ENCODE assay signal across 19 cellular contexts in the genomic region with DNA sequence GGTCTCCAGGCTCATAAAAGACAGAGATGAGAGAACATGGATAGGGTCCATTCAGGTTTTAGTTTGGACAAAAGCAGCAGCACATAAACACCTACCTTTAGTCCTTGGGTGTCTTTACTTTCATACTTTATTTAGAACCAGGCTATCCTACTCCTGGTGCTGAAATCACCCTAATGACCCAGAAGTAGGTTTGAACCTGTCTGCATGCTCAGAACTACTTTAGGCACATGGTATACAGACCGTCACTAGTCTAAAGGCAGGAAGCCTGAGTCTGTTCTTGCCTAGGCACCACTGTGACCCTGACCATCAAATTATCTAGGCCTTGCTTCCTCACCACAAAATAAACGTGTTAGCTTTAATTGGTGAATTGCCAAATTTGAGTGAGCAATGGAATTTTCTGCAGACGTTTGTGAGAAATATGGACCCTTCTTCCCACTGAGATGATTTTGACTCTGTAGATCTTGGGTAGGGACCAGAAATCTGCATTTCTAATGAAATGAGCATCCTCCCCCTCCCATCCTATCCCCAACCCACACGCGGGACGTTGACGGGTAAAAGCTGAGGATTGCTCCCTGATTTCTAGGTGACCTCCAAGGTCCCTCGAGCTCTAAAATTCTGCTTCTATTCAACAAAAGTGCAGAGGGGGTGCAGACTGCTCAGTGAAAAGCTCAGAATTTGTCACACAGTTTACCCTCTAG.
DNase-seq lines count a peak whose midpoint lies in the region; ATAC-seq, FAIRE-seq and TF ChIP-seq lines count a peak whose summit lies in the region.
"Had no signal": no experiment of that assay in that cellular context is flagged by ENCODE, and none has a peak within 500 bp of the region (broad histone marks: within the 10 kb centered on the region; RNA-seq: fewer than 3 reads in every experiment).

No MANE protein-coding gene starts in this region.

- no peak for TF ChIP-seq POLR2A in GM12891 (IDR thresholded peaks at IDR 0.05; ENCODE audit: low read depth, low read length)

- DNase-seq in GM12891 (ENCODE audit: insufficient read length, low spot score), result no peak
- peak; percentile 11 for DNase-seq in astrocyte of the spinal cord (ENCODE audit: low read depth, low spot score)
- DNase-seq in iris pigment epithelial cell (ENCODE audit: low read depth), result peak; percentile 22
- no peak for DNase-seq in COR-L47 (lab: John Stamatoyannopoulos, UW)
- DNase-seq in pancreas, result no peak
- no peak for DNase-seq in HUDEP-2 (lab: John Stamatoyannopoulos, UW; ENCODE audit: unreplicated experiment in 76 of 76)
- no peak for DNase-seq in G401 (ENCODE audit: low spot score)
- DNase-seq: CD8-positive, alpha-beta memory T cell; DND-41; GF-D8; IMR-90; NCI-H1105 treated with DMSO at 0.1 percent for 48 hours; NCI-H187; NK-92 treated with Interleukin-12 subunit alpha and Interleukin-12 subunit beta, amount 100 ng/mL, for 24 hours; PC-3 had no signal

- 64 to 66% methylated on average over 8 of the region's 8 CpGs for WGBS in pancreas, 2 donors

- FAIRE-seq in GM12891 (lab: Jason Lieb, UNC) (peak; percentile 70), pancreas (lab: Jason Lieb, UNC) (no peak)
- FAIRE-seq: A204.1, GM12892 had no signal

- no peaks in the 10 kb centered on the region for H3K9me3 ChIP-seq in pancreas
- H3K9me3 ChIP-seq: BLaER1 had no signal

- H3K27me3 ChIP-seq in pancreas, result no peaks in the 10 kb centered on the region
- H3K27me3 ChIP-seq: BLaER1 had no signal

- TF ChIP-seq RAD21 in Ishikawa (IDR thresholded peaks at IDR 0.05; ENCODE audit: low read depth), result no peak

- ATAC-seq in pancreas, result no peak
- ATAC-seq: PC-3 had no signal

- in situ Hi-C loops in astrocyte of the spinal cord (cut with HindIII; ENCODE audit: low sequenced_read_pairs) (no loop called here), G401 (cut with HindIII; ENCODE audit: low sequenced_read_pairs) (no loop called here)

- no peak for TF ChIP-seq CTCF in astrocyte of the spinal cord (IDR thresholded peaks at IDR 0.05; ENCODE audit: low read depth, low read length)
- TF ChIP-seq CTCF in pancreas (IDR thresholded peaks at IDR 0.05), result no peak

- H3K4me3 ChIP-seq in astrocyte of the spinal cord (ENCODE audit: low read depth, low read length) (no peak overlapping the region), pancreas (no peak overlapping the region)
- H3K4me3 ChIP-seq: BLaER1 had no signal

- H3K27ac ChIP-seq in pancreas, result no peak overlapping the region
- H3K27ac ChIP-seq: BLaER1 had no signal

- intact Hi-C loops in pancreas (cut with DNase I), result no loop called here

- no peaks in the 10 kb centered on the region for H3K36me3 ChIP-seq in pancreas

- TF ChIP-seq EP300 in Ishikawa (IDR thresholded peaks at IDR 0.05; ENCODE audit: borderline replicate concordance), result no peak

- peaks cover 0 to 2% (median 0%) of the 10 kb centered on the region in 3 donors for H3K4me1 ChIP-seq in pancreas

TF ChIP-seq in GM12891, 5 proteins besides CTCF, POLR2A, EP300 and RAD21:
- no peak for TF ChIP-seq SPI1 (IDR thresholded peaks at IDR 0.05; ENCODE audit: low read depth, low read length)

TF ChIP-seq in Ishikawa, 13 proteins besides CTCF, POLR2A, EP300 and RAD21:
- no peak for TF ChIP-seq TAF1 (IDR thresholded peaks at IDR 0.05; ENCODE audit: low read depth)
- TF ChIP-seq, protein P1, sequence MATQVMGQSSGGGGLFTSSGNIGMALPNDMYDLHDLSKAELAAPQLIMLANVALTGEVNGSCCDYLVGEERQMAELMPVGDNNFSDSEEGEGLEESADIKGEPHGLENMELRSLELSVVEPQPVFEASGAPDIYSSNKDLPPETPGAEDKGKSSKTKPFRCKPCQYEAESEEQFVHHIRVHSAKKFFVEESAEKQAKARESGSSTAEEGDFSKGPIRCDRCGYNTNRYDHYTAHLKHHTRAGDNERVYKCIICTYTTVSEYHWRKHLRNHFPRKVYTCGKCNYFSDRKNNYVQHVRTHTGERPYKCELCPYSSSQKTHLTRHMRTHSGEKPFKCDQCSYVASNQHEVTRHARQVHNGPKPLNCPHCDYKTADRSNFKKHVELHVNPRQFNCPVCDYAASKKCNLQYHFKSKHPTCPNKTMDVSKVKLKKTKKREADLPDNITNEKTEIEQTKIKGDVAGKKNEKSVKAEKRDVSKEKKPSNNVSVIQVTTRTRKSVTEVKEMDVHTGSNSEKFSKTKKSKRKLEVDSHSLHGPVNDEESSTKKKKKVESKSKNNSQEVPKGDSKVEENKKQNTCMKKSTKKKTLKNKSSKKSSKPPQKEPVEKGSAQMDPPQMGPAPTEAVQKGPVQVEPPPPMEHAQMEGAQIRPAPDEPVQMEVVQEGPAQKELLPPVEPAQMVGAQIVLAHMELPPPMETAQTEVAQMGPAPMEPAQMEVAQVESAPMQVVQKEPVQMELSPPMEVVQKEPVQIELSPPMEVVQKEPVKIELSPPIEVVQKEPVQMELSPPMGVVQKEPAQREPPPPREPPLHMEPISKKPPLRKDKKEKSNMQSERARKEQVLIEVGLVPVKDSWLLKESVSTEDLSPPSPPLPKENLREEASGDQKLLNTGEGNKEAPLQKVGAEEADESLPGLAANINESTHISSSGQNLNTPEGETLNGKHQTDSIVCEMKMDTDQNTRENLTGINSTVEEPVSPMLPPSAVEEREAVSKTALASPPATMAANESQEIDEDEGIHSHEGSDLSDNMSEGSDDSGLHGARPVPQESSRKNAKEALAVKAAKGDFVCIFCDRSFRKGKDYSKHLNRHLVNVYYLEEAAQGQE (IDR thresholded peaks at IDR 0.05; ENCODE audit: low read depth), result peak; percentile 45; the same call in 1 of the 2 replicates
TF ChIP-seq in Ishikawa: peak in this region for 1.

Comparison
In these comparisons a context has a peak if more than half of its experiments do, and no peak if none do; other contexts are left out.
1. DNase-seq: peak in astrocyte of the spinal cord (single experiment) and iris pigment epithelial cell (single experiment); none in GM12891 (single experiment), COR-L47 (single experiment), pancreas (0 of 6), HUDEP-2 (0 of 76) and G401 (single experiment).